Comparison of ENCODE assay signal across 3 cellular contexts in the genomic region with DNA sequence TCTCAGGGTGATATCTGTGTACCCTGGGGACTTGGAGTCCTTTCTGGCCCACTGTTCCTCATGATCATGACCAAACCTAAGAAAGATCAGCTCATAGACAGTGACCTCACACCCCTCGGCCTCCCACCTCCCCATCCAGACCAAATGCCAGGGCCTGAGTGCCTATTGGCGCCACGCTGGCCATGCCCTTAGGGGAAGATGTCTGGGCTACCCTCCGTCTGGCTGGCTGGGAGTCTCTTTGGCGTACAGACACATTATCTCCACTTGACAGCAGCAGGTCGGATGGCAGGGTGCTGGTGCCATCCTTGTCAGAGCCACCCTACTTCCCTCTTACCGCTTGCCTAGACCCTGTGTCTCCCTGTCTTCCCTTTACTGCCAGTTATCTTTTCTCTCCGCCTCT.
TF ChIP-seq lines count a peak whose summit lies in the region.

No MANE protein-coding gene starts in this region.

TF ChIP-seq in SK-N-SH, 30 proteins besides CTCF, POLR2A, EP300 and RAD21:
- TF ChIP-seq MXI1 (IDR thresholded peaks at IDR 0.05; ENCODE audit: low read depth, low read length) (0 out of 2 replicates have a peak, but pooled peaks have one; percentile 30), GATA2 (CRISPR knock-in tag; IDR thresholded peaks at IDR 0.05) (peak; percentile 23; the same call in 1 of the 2 replicates), FOXM1 (IDR thresholded peaks at IDR 0.05; ENCODE audit: low read depth) (no peak)
- TF ChIP-seq, protein P1, sequence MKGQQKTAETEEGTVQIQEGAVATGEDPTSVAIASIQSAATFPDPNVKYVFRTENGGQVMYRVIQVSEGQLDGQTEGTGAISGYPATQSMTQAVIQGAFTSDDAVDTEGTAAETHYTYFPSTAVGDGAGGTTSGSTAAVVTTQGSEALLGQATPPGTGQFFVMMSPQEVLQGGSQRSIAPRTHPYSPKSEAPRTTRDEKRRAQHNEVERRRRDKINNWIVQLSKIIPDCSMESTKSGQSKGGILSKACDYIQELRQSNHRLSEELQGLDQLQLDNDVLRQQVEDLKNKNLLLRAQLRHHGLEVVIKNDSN (IDR thresholded peaks at IDR 0.05; ENCODE audit: borderline replicate concordance, low read depth): no peak

TF ChIP-seq in SK-N-SH treated with all-trans-retinoic acid at 6 μM for 48 hours, 23 proteins besides CTCF, POLR2A, EP300 and RAD21:
- no peak for TF ChIP-seq GLIS3 (CRISPR knock-in tag; IDR thresholded peaks at IDR 0.05)
- TF ChIP-seq ZNF565 (CRISPR knock-in tag; conservative IDR thresholded peaks at IDR 0.05; ENCODE audit: low read depth): no peak
- TF ChIP-seq, protein P2, sequence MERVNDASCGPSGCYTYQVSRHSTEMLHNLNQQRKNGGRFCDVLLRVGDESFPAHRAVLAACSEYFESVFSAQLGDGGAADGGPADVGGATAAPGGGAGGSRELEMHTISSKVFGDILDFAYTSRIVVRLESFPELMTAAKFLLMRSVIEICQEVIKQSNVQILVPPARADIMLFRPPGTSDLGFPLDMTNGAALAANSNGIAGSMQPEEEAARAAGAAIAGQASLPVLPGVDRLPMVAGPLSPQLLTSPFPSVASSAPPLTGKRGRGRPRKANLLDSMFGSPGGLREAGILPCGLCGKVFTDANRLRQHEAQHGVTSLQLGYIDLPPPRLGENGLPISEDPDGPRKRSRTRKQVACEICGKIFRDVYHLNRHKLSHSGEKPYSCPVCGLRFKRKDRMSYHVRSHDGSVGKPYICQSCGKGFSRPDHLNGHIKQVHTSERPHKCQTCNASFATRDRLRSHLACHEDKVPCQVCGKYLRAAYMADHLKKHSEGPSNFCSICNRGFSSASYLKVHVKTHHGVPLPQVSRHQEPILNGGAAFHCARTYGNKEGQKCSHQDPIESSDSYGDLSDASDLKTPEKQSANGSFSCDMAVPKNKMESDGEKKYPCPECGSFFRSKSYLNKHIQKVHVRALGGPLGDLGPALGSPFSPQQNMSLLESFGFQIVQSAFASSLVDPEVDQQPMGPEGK (CRISPR knock-in tag; IDR thresholded peaks at IDR 0.05; ENCODE audit: borderline replicate concordance): no peak
- TF ChIP-seq, protein P3, sequence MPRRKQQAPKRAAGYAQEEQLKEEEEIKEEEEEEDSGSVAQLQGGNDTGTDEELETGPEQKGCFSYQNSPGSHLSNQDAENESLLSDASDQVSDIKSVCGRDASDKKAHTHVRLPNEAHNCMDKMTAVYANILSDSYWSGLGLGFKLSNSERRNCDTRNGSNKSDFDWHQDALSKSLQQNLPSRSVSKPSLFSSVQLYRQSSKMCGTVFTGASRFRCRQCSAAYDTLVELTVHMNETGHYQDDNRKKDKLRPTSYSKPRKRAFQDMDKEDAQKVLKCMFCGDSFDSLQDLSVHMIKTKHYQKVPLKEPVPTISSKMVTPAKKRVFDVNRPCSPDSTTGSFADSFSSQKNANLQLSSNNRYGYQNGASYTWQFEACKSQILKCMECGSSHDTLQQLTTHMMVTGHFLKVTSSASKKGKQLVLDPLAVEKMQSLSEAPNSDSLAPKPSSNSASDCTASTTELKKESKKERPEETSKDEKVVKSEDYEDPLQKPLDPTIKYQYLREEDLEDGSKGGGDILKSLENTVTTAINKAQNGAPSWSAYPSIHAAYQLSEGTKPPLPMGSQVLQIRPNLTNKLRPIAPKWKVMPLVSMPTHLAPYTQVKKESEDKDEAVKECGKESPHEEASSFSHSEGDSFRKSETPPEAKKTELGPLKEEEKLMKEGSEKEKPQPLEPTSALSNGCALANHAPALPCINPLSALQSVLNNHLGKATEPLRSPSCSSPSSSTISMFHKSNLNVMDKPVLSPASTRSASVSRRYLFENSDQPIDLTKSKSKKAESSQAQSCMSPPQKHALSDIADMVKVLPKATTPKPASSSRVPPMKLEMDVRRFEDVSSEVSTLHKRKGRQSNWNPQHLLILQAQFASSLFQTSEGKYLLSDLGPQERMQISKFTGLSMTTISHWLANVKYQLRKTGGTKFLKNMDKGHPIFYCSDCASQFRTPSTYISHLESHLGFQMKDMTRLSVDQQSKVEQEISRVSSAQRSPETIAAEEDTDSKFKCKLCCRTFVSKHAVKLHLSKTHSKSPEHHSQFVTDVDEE (CRISPR knock-in tag; IDR thresholded peaks at IDR 0.05): no peak
- TF ChIP-seq ZFP30 (CRISPR knock-in tag; IDR thresholded peaks at IDR 0.05): no peak
- no peak for TF ChIP-seq TCF4 (CRISPR knock-in tag; IDR thresholded peaks at IDR 0.05; ENCODE audit: borderline replicate concordance)
- no peak for TF ChIP-seq BACH2 (CRISPR knock-in tag; IDR thresholded peaks at IDR 0.05; ENCODE audit: borderline replicate concordance)
- TF ChIP-seq ISL1 (CRISPR knock-in tag; IDR thresholded peaks at IDR 0.05): no peak
- no peak for TF ChIP-seq ZNF8 (CRISPR knock-in tag; IDR thresholded peaks at IDR 0.05)
- no peak for TF ChIP-seq CSDC2 (CRISPR knock-in tag; IDR thresholded peaks at IDR 0.05)

TF ChIP-seq in H1, 55 proteins besides CTCF, POLR2A, EP300 and RAD21:
- no peak for TF ChIP-seq ZNF274 (IDR thresholded peaks at IDR 0.05; ENCODE audit: borderline replicate concordance, extremely low read depth, low read length)
- no peak for TF ChIP-seq BRCA1 (IDR thresholded peaks at IDR 0.05; ENCODE audit: low read depth, low read length)
